In the genomic region with DNA sequence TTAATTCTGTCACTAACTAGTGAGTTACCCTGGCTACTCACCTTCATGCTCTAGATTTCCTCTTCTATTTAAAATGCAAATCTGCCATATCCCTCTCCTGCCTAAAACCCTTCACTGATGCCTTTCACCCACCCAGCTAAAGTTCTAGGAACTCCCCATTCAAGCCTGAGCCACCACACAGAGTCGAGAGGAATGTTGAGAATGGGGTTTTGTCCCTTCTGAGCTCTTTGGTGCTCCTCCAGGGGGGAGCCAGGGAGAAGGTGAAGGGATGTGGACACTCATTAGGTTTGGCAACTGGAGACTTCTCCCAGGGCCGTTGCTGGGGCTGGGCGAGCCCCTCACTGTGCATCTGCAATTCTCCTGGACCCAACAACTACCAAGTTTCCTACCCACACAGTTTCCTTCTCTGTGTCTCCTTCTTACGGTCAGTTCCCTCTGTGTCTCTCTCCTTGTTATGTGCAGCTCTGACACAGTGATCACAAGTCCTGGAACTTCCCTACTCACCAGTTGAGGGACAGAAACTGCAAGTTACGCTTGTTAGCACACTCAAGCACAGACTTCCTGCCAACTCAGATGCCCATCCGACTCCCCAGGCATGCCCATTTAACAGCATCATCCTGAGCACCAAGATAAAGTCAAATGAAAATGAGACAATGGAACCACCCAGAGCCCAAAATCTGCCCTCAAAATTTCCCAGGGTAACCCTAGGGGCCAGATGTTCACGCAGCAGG, we compare ENCODE assay signal across 10 cellular contexts. TPM values are rescaled to one million over a fixed set of nuclear protein-coding genes. Genes with fewer than 3 reads are reported as not detected.
DNase-seq lines count a peak whose midpoint lies in the region; ATAC-seq and TF ChIP-seq lines count a peak whose summit lies in the region.
"Had no signal": no experiment of that assay in that cellular context is flagged by ENCODE, and none has a peak within 500 bp of the region (broad histone marks: within the 10 kb centered on the region; RNA-seq: fewer than 3 reads in every experiment).

No MANE protein-coding gene starts in this region.

- no peaks in the 10 kb centered on the region for H3K36me3 ChIP-seq in naive thymus-derived CD4-positive, alpha-beta T cell (ENCODE audit: control insufficient read depth in 2 of 3, insufficient read depth in 3 of 3, low read length in 3 of 3)
- no peaks in the 10 kb centered on the region for H3K36me3 ChIP-seq in prostate gland

- no peak overlapping the region for H3K4me3 Mint-ChIP-seq in activated T-helper 2 cell treated with anti-CD3 and anti-CD28 coated beads, Interferon-gamma antibody, Interleukin-2, Interleukin-4, amounts not matched to agents 10 μg/mL and 5 μg/mL and 100 μg/mL, durations not matched to agents 14 hours and 24 hours and 36 hours (ENCODE audit: low read depth)
- H3K4me3 Mint-ChIP-seq in naive thymus-derived CD4-positive, alpha-beta T cell: peak overlapping the region in 8 of 10 donors; percentile 14 to 55 (median 32)

- H3K9me3 ChIP-seq in naive thymus-derived CD4-positive, alpha-beta T cell (ENCODE audit: control insufficient read depth in 2 of 3, low read length in 3 of 3): no peaks in the 10 kb centered on the region
- no peaks in the 10 kb centered on the region for H3K9me3 ChIP-seq in prostate gland

- peaks cover 78% of the 10 kb centered on the region for H3K4me1 Mint-ChIP-seq in activated T-helper 2 cell treated with anti-CD3 and anti-CD28 coated beads, Interferon-gamma antibody, Interleukin-2, Interleukin-4, amounts not matched to agents 10 μg/mL and 5 μg/mL and 100 μg/mL, durations not matched to agents 14 hours and 24 hours and 36 hours (ENCODE audit: low read depth)
- H3K4me1 Mint-ChIP-seq in naive thymus-derived CD4-positive, alpha-beta T cell: peaks cover 39 to 79% (median 69%) of the 10 kb centered on the region in 7 donors

- peak overlapping the region; percentile 2 for H3K4me3 ChIP-seq in GM12875 (ENCODE audit: low read depth, low read length)
- no peak overlapping the region for H3K4me3 ChIP-seq in naive thymus-derived CD4-positive, alpha-beta T cell (ENCODE audit: low read length)
- H3K4me3 ChIP-seq in prostate gland: no peak overlapping the region

- H3K27me3 ChIP-seq in naive thymus-derived CD4-positive, alpha-beta T cell (ENCODE audit: control insufficient read depth in 2 of 2, insufficient read depth in 2 of 2, low read length in 2 of 2): no peaks in the 10 kb centered on the region
- no peaks in the 10 kb centered on the region for H3K27me3 ChIP-seq in prostate gland (replicated peaks; ENCODE audit: insufficient read depth)

- WGBS in prostate gland: 72% methylated on average over 7 of the region's 7 CpGs

- ATAC-seq in GM21723 (IDR thresholded peaks at IDR 0.05; ENCODE audit: unreplicated experiment): peak; percentile 73
- ATAC-seq in naive thymus-derived CD4-positive, alpha-beta T cell: peak; percentile 85

- no peak for TF ChIP-seq POLR2A in erythroblast (IDR thresholded peaks at IDR 0.05; ENCODE audit: low read length)
- no peak for TF ChIP-seq POLR2A in prostate gland (IDR thresholded peaks at IDR 0.05)

- intact Hi-C loops in activated T-helper 2 cell treated with anti-CD3 and anti-CD28 coated beads, Interferon-gamma antibody, Interleukin-2, Interleukin-4, amounts not matched to agents 10 μg/mL and 5 μg/mL and 100 μg/mL, durations not matched to agents 14 hours and 24 hours and 36 hours (cut with micrococcal nuclease): no loop called here
- intact Hi-C loops in naive thymus-derived CD4-positive, alpha-beta T cell (cut with micrococcal nuclease): no loop called here
- intact Hi-C loops in prostate gland (cut with DNase I): no loop called here

- no peak for DNase-seq in activated T-helper 2 cell treated with anti-CD3 and anti-CD28 coated beads, Interferon-gamma antibody, Interleukin-2, Interleukin-4, amounts not matched to agents 10 μg/mL and 5 μg/mL and 100 μg/mL, durations not matched to agents 14 hours and 24 hours and 36 hours (ENCODE audit: low spot score)
- no peak for DNase-seq in naive thymus-derived CD4-positive, alpha-beta T cell
- no peak for DNase-seq in RPMI8226
- no peak for DNase-seq in erythroblast (lab: John Stamatoyannopoulos, UW)
- DNase-seq in 8988T: no peak
- no peak for DNase-seq in prostate gland (ENCODE audit: low spot score)
- DNase-seq: NCI-H82 had no signal

- H3K27ac Mint-ChIP-seq in activated T-helper 2 cell treated with anti-CD3 and anti-CD28 coated beads, Interferon-gamma antibody, Interleukin-2, Interleukin-4, amounts not matched to agents 10 μg/mL and 5 μg/mL and 100 μg/mL, durations not matched to agents 14 hours and 24 hours and 36 hours: peak overlapping the region; percentile 88
- H3K27ac Mint-ChIP-seq in naive thymus-derived CD4-positive, alpha-beta T cell: peak overlapping the region in 8 of 9 donors; percentile 12 to 76 (median 71)

- peaks cover 67% of the 10 kb centered on the region for H3K36me3 Mint-ChIP-seq in activated T-helper 2 cell treated with anti-CD3 and anti-CD28 coated beads, Interferon-gamma antibody, Interleukin-2, Interleukin-4, amounts not matched to agents 10 μg/mL and 5 μg/mL and 100 μg/mL, durations not matched to agents 14 hours and 24 hours and 36 hours (ENCODE audit: low read depth)
- H3K36me3 Mint-ChIP-seq in naive thymus-derived CD4-positive, alpha-beta T cell: peaks cover 0 to 60% (median 7%) of the 10 kb centered on the region in 5 donors

- CTCF ChIA-PET in naive thymus-derived CD4-positive, alpha-beta T cell (lab: Charles Lee): interaction anchor here (1.0 to 2.3 kb wide), 4 partner anchors 9 to 32 kb away, joined by 4 to 10 read pairs (median 8); no protein-coding TSS in a partner anchor

- H3K4me1 ChIP-seq in naive thymus-derived CD4-positive, alpha-beta T cell (ENCODE audit: control insufficient read depth in 2 of 2, insufficient read depth in 2 of 2, low read length in 2 of 2): peaks cover 35 to 42% of the 10 kb centered on the region in 2 donors
- H3K4me1 ChIP-seq in prostate gland (replicated peaks): no peaks in the 10 kb centered on the region

- no peaks in the 10 kb centered on the region for H3K27me3 Mint-ChIP-seq in activated T-helper 2 cell treated with anti-CD3 and anti-CD28 coated beads, Interferon-gamma antibody, Interleukin-2, Interleukin-4, amounts not matched to agents 10 μg/mL and 5 μg/mL and 100 μg/mL, durations not matched to agents 14 hours and 24 hours and 36 hours (ENCODE audit: low read depth)
- no peaks in the 10 kb centered on the region for H3K27me3 Mint-ChIP-seq in naive thymus-derived CD4-positive, alpha-beta T cell

- POLR2A ChIA-PET in naive thymus-derived CD4-positive, alpha-beta T cell (lab: Charles Lee): interaction anchor here (0.8 to 16.0 kb wide), 13 partner anchors 8 to 72 kb away, joined by 3 to 302 read pairs (median 4); a partner anchor contains a TSS

- peaks cover 3% of the 10 kb centered on the region for H3K9me3 Mint-ChIP-seq in activated T-helper 2 cell treated with anti-CD3 and anti-CD28 coated beads, Interferon-gamma antibody, Interleukin-2, Interleukin-4, amounts not matched to agents 10 μg/mL and 5 μg/mL and 100 μg/mL, durations not matched to agents 14 hours and 24 hours and 36 hours
- peaks cover 0 to 14% (median 2%) of the 10 kb centered on the region in 11 donors for H3K9me3 Mint-ChIP-seq in naive thymus-derived CD4-positive, alpha-beta T cell

- H3K27ac ChIP-seq in naive thymus-derived CD4-positive, alpha-beta T cell (ENCODE audit: low read depth, low read length): no peak overlapping the region
- no peak overlapping the region for H3K27ac ChIP-seq in prostate gland

- TF ChIP-seq CTCF in GM12875 (IDR thresholded peaks at IDR 0.05; ENCODE audit: borderline replicate concordance, insufficient read depth, low read depth, low read length): no peak
- TF ChIP-seq CTCF in prostate gland (IDR thresholded peaks at IDR 0.05): no peak

RNA-seq across cellular contexts. Expression of a gene that starts 6.5 kb away (rescaled TPM):
- total RNA-seq in activated T-helper 2 cell treated with anti-CD3 and anti-CD28 coated beads, Interferon-gamma antibody, Interleukin-2, Interleukin-4, amounts not matched to agents 10 μg/mL and 5 μg/mL and 100 μg/mL, durations not matched to agents 14 hours and 24 hours and 36 hours: 144 and 147 TPM in 2 replicates
- total RNA-seq in naive thymus-derived CD4-positive, alpha-beta T cell: 100 to 1,000 TPM; 154 to 300 (median 184) TPM
- 100 to 1,000 TPM in 1 of 2 donors, 10 to 100 TPM in 1; 85.2 to 163 TPM for polyA plus RNA-seq in naive thymus-derived CD4-positive, alpha-beta T cell
- total RNA-seq in prostate gland: 10 to 100 TPM in 1 of 2 donors, 1 to 10 TPM in 1; 4.5 to 10.7 TPM
- total RNA-seq: myocyte had no signal

RNA-seq across cellular contexts. Expression of a gene that starts 50.4 kb away (rescaled TPM):
- total RNA-seq in activated T-helper 2 cell treated with anti-CD3 and anti-CD28 coated beads, Interferon-gamma antibody, Interleukin-2, Interleukin-4, amounts not matched to agents 10 μg/mL and 5 μg/mL and 100 μg/mL, durations not matched to agents 14 hours and 24 hours and 36 hours: 2.7 and 5.3 TPM in 2 replicates
- total RNA-seq in naive thymus-derived CD4-positive, alpha-beta T cell: 1 to 10 TPM; 2.4 to 4.1 (median 3.1) TPM
- under 1 TPM; 0.47 to 0.66 TPM for polyA plus RNA-seq in naive thymus-derived CD4-positive, alpha-beta T cell
- 10 to 100 TPM in 1 of 2 donors, 1 to 10 TPM in 1; 1.2 to 14.7 TPM for total RNA-seq in prostate gland
- total RNA-seq: myocyte had no signal

Comparison
In these comparisons a context has a peak if more than half of its experiments do, and no peak if none do; other contexts are left out.
1. RNA of a gene that starts 6.5 kb away (total RNA-seq): 154 to 300 TPM in naive thymus-derived CD4-positive, alpha-beta T cell and 144 to 147 TPM in activated T-helper 2 cell treated with anti-CD3 and anti-CD28 coated beads, Interferon-gamma antibody, Interleukin-2, Interleukin-4, amounts not matched to agents 10 μg/mL and 5 μg/mL and 100 μg/mL, durations not matched to agents 14 hours and 24 hours and 36 hours; 4.5 to 10.7 TPM in prostate gland; every median in the first group is over 10 times any median in the second.